Comparison of ENCODE assay signal across 1 cellular context in the genomic region with DNA sequence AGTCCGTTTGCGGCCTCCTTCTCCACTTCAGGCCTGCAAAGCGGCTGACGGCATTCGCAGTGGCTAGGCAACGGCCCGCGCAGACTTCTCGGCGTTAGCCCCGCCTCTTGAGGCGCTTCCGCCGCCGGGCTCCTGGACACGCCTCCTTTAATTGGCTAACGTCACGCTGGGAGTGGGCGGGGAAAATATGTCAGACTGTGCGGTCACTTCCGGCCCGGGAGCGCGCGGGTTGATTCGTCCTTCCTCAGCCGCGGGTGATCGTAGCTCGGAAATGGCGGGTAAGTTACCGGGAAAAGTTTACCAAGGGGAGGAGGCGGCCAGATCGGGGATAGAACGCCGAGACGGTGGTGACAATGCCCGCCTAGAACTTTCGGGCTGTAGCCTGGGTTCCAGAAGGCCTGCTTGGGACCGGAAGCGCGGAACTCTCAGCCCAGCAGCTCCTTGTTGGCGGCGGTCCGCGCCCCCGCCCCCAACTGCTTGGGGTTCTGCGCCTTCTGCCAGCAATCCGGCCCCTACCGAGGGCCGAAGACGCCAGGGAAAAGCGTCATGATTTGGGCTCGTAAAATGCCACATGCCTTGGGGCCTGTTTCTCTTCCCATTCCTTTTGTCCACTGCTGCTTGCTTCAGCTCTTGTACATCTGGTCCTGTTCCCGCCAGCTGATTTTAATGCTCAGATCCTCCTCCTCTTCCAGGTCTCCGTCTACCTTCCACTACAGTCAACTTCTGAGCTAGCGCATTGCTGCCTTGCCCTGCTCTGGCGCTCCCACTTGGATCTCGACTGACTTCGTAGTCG.
TF ChIP-seq lines count a peak whose summit lies in the region.

A gene with protein sequence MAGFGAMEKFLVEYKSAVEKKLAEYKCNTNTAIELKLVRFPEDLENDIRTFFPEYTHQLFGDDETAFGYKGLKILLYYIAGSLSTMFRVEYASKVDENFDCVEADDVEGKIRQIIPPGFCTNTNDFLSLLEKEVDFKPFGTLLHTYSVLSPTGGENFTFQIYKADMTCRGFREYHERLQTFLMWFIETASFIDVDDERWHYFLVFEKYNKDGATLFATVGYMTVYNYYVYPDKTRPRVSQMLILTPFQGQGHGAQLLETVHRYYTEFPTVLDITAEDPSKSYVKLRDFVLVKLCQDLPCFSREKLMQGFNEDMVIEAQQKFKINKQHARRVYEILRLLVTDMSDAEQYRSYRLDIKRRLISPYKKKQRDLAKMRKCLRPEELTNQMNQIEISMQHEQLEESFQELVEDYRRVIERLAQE (plus strand): TSS at position 232 of the 793 bp plus-strand sequence. CDS start 40 bp downstream, at position 272.

TF ChIP-seq in HepG2, 621 proteins besides CTCF, POLR2A, EP300 and RAD21 (continued from another document and continues in another):
- TF ChIP-seq BRCA1 (CRISPR knock-in tag; IDR thresholded peaks at IDR 0.05), result peak; percentile 80; the same call in 1 of the 2 replicates
- no peak for TF ChIP-seq HNRNPUL1 (IDR thresholded peaks at IDR 0.05; ENCODE audit: low read depth, low read length)
- TF ChIP-seq, protein P1, sequence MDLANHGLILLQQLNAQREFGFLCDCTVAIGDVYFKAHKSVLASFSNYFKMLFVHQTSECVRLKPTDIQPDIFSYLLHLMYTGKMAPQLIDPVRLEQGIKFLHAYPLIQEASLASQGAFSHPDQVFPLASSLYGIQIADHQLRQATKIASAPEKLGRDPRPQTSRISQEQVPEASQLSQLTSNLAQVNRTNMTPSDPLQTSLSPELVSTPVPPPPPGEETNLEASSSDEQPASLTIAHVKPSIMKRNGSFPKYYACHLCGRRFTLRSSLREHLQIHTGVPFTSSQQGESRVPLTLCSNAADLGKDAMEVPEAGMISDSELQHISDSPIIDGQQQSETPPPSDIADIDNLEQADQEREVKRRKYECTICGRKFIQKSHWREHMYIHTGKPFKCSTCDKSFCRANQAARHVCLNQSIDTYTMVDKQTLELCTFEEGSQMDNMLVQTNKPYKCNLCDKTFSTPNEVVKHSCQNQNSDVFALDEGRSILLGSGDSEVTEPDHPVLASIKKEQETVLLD (CRISPR knock-in tag; IDR thresholded peaks at IDR 0.05; ENCODE audit: low read depth), result no peak; the same call in 1 of the 2 replicates
- peak; percentile 40 for TF ChIP-seq AGO2 (optimal IDR thresholded peaks at IDR 0.05; ENCODE audit: low read depth, low read length)
- peak; percentile 93 for TF ChIP-seq KMT2B (CRISPR knock-in tag; IDR thresholded peaks at IDR 0.05)
- TF ChIP-seq SUZ12 (IDR thresholded peaks at IDR 0.05; ENCODE audit: low read depth, low read length), result no peak
- peak; percentile 76; the same call in 1 of the 2 replicates for TF ChIP-seq TBX2 (CRISPR knock-in tag; IDR thresholded peaks at IDR 0.05; ENCODE audit: borderline replicate concordance)
- TF ChIP-seq, protein P2, sequence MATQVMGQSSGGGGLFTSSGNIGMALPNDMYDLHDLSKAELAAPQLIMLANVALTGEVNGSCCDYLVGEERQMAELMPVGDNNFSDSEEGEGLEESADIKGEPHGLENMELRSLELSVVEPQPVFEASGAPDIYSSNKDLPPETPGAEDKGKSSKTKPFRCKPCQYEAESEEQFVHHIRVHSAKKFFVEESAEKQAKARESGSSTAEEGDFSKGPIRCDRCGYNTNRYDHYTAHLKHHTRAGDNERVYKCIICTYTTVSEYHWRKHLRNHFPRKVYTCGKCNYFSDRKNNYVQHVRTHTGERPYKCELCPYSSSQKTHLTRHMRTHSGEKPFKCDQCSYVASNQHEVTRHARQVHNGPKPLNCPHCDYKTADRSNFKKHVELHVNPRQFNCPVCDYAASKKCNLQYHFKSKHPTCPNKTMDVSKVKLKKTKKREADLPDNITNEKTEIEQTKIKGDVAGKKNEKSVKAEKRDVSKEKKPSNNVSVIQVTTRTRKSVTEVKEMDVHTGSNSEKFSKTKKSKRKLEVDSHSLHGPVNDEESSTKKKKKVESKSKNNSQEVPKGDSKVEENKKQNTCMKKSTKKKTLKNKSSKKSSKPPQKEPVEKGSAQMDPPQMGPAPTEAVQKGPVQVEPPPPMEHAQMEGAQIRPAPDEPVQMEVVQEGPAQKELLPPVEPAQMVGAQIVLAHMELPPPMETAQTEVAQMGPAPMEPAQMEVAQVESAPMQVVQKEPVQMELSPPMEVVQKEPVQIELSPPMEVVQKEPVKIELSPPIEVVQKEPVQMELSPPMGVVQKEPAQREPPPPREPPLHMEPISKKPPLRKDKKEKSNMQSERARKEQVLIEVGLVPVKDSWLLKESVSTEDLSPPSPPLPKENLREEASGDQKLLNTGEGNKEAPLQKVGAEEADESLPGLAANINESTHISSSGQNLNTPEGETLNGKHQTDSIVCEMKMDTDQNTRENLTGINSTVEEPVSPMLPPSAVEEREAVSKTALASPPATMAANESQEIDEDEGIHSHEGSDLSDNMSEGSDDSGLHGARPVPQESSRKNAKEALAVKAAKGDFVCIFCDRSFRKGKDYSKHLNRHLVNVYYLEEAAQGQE (IDR thresholded peaks at IDR 0.05; ENCODE audit: borderline replicate concordance in 1 of 2, low read depth in 1 of 2, low read length in 2 of 2), result peak in 1 of 2 experiments; percentile 54; a peak in 1 of 4 replicates
- no peak for TF ChIP-seq ZNF10 (CRISPR knock-in tag; IDR thresholded peaks at IDR 0.05; ENCODE audit: borderline replicate concordance, low read depth)
- TF ChIP-seq, protein P3, sequence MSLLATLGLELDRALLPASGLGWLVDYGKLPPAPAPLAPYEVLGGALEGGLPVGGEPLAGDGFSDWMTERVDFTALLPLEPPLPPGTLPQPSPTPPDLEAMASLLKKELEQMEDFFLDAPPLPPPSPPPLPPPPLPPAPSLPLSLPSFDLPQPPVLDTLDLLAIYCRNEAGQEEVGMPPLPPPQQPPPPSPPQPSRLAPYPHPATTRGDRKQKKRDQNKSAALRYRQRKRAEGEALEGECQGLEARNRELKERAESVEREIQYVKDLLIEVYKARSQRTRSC (CRISPR knock-in tag; IDR thresholded peaks at IDR 0.05; ENCODE audit: low read depth), result 0 out of 2 replicates have a peak, but pooled peaks have one; percentile 16
- peak; percentile 61 for TF ChIP-seq ELF3 (CRISPR knock-in tag; IDR thresholded peaks at IDR 0.05)
- TF ChIP-seq, protein P4, sequence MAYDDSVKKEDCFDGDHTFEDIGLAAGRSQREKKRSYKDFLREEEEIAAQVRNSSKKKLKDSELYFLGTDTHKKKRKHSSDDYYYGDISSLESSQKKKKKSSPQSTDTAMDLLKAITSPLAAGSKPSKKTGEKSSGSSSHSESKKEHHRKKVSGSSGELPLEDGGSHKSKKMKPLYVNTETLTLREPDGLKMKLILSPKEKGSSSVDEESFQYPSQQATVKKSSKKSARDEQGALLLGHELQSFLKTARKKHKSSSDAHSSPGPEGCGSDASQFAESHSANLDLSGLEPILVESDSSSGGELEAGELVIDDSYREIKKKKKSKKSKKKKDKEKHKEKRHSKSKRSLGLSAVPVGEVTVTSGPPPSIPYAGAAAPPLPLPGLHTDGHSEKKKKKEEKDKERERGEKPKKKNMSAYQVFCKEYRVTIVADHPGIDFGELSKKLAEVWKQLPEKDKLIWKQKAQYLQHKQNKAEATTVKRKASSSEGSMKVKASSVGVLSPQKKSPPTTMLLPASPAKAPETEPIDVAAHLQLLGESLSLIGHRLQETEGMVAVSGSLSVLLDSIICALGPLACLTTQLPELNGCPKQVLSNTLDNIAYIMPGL (CRISPR knock-in tag; IDR thresholded peaks at IDR 0.05; ENCODE audit: borderline replicate concordance in 1 of 2, low read depth in 1 of 2), result peak; percentile 77 to 81
- TF ChIP-seq, protein P5, sequence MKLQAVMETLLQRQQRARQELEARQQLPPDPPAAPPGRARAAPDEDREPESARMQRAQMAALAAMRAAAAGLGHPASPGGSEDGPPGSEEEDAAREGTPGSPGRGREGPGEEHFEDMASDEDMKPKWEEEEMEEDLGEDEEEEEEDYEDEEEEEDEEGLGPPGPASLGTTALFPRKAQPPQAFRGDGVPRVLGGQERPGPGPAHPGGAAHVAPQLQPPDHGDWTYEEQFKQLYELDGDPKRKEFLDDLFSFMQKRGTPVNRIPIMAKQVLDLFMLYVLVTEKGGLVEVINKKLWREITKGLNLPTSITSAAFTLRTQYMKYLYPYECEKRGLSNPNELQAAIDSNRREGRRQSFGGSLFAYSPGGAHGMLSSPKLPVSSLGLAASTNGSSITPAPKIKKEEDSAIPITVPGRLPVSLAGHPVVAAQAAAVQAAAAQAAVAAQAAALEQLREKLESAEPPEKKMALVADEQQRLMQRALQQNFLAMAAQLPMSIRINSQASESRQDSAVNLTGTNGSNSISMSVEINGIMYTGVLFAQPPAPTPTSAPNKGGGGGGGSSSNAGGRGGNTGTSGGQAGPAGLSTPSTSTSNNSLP (IDR thresholded peaks at IDR 0.05; ENCODE audit: low read depth, low read length), result 0 out of 2 replicates have a peak, but pooled peaks have one; percentile 51
- TF ChIP-seq SAP130 (CRISPR knock-in tag; IDR thresholded peaks at IDR 0.05; ENCODE audit: low read depth), result peak; percentile 92
- TF ChIP-seq, protein P6, sequence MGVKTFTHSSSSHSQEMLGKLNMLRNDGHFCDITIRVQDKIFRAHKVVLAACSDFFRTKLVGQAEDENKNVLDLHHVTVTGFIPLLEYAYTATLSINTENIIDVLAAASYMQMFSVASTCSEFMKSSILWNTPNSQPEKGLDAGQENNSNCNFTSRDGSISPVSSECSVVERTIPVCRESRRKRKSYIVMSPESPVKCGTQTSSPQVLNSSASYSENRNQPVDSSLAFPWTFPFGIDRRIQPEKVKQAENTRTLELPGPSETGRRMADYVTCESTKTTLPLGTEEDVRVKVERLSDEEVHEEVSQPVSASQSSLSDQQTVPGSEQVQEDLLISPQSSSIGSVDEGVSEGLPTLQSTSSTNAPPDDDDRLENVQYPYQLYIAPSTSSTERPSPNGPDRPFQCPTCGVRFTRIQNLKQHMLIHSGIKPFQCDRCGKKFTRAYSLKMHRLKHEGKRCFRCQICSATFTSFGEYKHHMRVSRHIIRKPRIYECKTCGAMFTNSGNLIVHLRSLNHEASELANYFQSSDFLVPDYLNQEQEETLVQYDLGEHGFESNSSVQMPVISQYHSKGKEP (CRISPR knock-in tag; IDR thresholded peaks at IDR 0.05), result no peak
- peak; percentile 88; the same call in 1 of the 2 replicates for TF ChIP-seq ZNF501 (CRISPR knock-in tag; IDR thresholded peaks at IDR 0.05)
- TF ChIP-seq SIN3B (IDR thresholded peaks at IDR 0.05; ENCODE audit: low read length), result no peak
- TF ChIP-seq ZFP41 (CRISPR knock-in tag; IDR thresholded peaks at IDR 0.05; ENCODE audit: borderline replicate concordance), result no peak
- TF ChIP-seq, protein P7, sequence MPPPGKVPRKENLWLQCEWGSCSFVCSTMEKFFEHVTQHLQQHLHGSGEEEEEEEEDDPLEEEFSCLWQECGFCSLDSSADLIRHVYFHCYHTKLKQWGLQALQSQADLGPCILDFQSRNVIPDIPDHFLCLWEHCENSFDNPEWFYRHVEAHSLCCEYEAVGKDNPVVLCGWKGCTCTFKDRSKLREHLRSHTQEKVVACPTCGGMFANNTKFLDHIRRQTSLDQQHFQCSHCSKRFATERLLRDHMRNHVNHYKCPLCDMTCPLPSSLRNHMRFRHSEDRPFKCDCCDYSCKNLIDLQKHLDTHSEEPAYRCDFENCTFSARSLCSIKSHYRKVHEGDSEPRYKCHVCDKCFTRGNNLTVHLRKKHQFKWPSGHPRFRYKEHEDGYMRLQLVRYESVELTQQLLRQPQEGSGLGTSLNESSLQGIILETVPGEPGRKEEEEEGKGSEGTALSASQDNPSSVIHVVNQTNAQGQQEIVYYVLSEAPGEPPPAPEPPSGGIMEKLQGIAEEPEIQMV (CRISPR knock-in tag; IDR thresholded peaks at IDR 0.05; ENCODE audit: low read depth), result 0 out of 2 replicates have a peak, but pooled peaks have one; percentile 20
- TF ChIP-seq, protein P8, sequence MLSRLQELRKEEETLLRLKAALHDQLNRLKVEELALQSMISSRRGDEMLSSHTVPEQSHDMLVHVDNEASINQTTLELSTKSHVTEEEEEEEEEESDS (CRISPR knock-in tag; IDR thresholded peaks at IDR 0.05; ENCODE audit: borderline replicate concordance), result no peak
- TF ChIP-seq TMF1 (CRISPR knock-in tag; IDR thresholded peaks at IDR 0.05; ENCODE audit: low read depth), result no peak; the same call in 1 of the 2 replicates
- TF ChIP-seq ADNP (CRISPR knock-in tag; IDR thresholded peaks at IDR 0.05), result no peak
- 0 out of 2 replicates have a peak, but pooled peaks have one; percentile 65 for TF ChIP-seq EED (CRISPR knock-in tag; IDR thresholded peaks at IDR 0.05)
- peak; percentile 76 for TF ChIP-seq RBFOX2 (IDR thresholded peaks at IDR 0.05; ENCODE audit: low read depth, low read length)
- TF ChIP-seq, protein P9, sequence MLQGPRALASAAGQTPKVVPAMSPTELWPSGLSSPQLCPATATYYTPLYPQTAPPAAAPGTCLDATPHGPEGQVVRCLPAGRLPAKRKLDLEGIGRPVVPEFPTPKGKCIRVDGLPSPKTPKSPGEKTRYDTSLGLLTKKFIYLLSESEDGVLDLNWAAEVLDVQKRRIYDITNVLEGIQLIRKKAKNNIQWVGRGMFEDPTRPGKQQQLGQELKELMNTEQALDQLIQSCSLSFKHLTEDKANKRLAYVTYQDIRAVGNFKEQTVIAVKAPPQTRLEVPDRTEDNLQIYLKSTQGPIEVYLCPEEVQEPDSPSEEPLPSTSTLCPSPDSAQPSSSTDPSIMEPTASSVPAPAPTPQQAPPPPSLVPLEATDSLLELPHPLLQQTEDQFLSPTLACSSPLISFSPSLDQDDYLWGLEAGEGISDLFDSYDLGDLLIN (CRISPR knock-in tag; IDR thresholded peaks at IDR 0.05; ENCODE audit: borderline replicate concordance), result no peak
- no peak for TF ChIP-seq NFE2 (CRISPR knock-in tag; IDR thresholded peaks at IDR 0.05)
- TF ChIP-seq ZNF781 (CRISPR knock-in tag; IDR thresholded peaks at IDR 0.05; ENCODE audit: borderline replicate concordance, not compliant biosample characterization), result no peak
- no peak for TF ChIP-seq MAFK (conservative IDR thresholded peaks at IDR 0.05 in 1 of 2, IDR thresholded peaks at IDR 0.05 in 1 of 2; ENCODE audit: low read length in 2 of 2)
- TF ChIP-seq NKX3-1 (CRISPR knock-in tag; IDR thresholded peaks at IDR 0.05), result no peak; the same call in 1 of the 2 replicates
- peak; percentile 45 for TF ChIP-seq HOXA5 (CRISPR knock-in tag; IDR thresholded peaks at IDR 0.05)
- peak; percentile 43 for TF ChIP-seq MED1 (CRISPR knock-in tag; IDR thresholded peaks at IDR 0.05)
- TF ChIP-seq SOX13 (IDR thresholded peaks at IDR 0.05), result no peak
- TF ChIP-seq SOX13 (CRISPR knock-in tag; conservative IDR thresholded peaks at IDR 0.05 in 1 of 2, IDR thresholded peaks at IDR 0.05 in 1 of 2), result no peak
- peak; percentile 51; the same call in 1 of the 2 replicates for TF ChIP-seq ISL2 (CRISPR knock-in tag; IDR thresholded peaks at IDR 0.05)
- no peak for TF ChIP-seq ZNF382 (CRISPR knock-in tag; IDR thresholded peaks at IDR 0.05; ENCODE audit: borderline replicate concordance)
- no peak; the same call in 1 of the 2 replicates for TF ChIP-seq FLYWCH1 (CRISPR knock-in tag; IDR thresholded peaks at IDR 0.05)
- peak; percentile 76 for TF ChIP-seq NR2C2 (CRISPR knock-in tag; IDR thresholded peaks at IDR 0.05; ENCODE audit: borderline replicate concordance)
- TF ChIP-seq FIP1L1 (IDR thresholded peaks at IDR 0.05; ENCODE audit: borderline replicate concordance, insufficient read depth, low read depth, low read length), result no peak
- TF ChIP-seq MEIS2 (CRISPR knock-in tag; IDR thresholded peaks at IDR 0.05), result no peak
- TF ChIP-seq, protein P10, sequence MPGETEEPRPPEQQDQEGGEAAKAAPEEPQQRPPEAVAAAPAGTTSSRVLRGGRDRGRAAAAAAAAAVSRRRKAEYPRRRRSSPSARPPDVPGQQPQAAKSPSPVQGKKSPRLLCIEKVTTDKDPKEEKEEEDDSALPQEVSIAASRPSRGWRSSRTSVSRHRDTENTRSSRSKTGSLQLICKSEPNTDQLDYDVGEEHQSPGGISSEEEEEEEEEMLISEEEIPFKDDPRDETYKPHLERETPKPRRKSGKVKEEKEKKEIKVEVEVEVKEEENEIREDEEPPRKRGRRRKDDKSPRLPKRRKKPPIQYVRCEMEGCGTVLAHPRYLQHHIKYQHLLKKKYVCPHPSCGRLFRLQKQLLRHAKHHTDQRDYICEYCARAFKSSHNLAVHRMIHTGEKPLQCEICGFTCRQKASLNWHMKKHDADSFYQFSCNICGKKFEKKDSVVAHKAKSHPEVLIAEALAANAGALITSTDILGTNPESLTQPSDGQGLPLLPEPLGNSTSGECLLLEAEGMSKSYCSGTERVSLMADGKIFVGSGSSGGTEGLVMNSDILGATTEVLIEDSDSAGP (CRISPR knock-in tag; IDR thresholded peaks at IDR 0.05; ENCODE audit: borderline replicate concordance), result peak; percentile 96
